26 cellular contexts compared by ENCODE assay signal in the genomic region with DNA sequence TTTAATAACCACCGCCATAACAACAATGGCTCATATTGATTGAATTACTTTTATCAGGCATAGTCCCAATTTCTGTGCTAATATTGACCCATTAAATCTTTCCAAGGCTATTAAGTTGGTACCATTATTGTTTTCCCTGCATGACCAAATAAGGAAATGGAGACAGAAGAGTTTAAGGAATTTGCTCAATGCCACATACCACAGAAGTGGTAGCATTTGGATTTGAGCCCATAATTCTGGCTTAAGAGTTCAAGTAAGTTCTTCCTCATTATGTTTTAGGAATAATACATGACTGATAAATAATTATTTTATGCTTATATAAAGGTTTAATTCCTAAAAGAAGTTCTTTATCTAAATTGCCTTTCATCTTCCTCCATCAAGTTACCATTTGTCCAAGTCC. TPM values are rescaled to one million over a fixed set of nuclear protein-coding genes. Genes with fewer than 3 reads are reported as not detected.
A peak's percentile ranks its signal among the peaks of the same experiment; 100 is the strongest.
DNase-seq lines count a peak whose midpoint lies in the region; ATAC-seq and TF ChIP-seq lines count a peak whose summit lies in the region.
"Had no signal": no experiment of that assay in that cellular context is flagged by ENCODE, and none has a peak within 500 bp of the region (broad histone marks: within the 10 kb centered on the region; RNA-seq: fewer than 3 reads in every experiment).

No MANE protein-coding gene starts in this region.

- no peak for TF ChIP-seq CTCF in fibroblast of pulmonary artery (IDR thresholded peaks at IDR 0.05; ENCODE audit: low read length, missing control alignments)

- DNase-seq in A172 (ENCODE audit: low spot score) (peak; percentile 16), M059J (ENCODE audit: low read depth) (peak; percentile 61), astrocyte of the hippocampus (ENCODE audit: low read depth, low spot score) (peak; percentile 35), fibroblast of pulmonary artery (ENCODE audit: low read depth) (peak; percentile 21), NCI-H82 treated with DMSO at 0.1 percent for 48 hours (lab: John Stamatoyannopoulos, UW; ENCODE audit: unreplicated experiment) (no peak)
- no peak for DNase-seq in stimulated activated CD4-positive, alpha-beta T cell treated with anti-CD3 and anti-CD28 coated beads, Interleukin-2, amount 100 ng/mL, for 24 hours
- DNase-seq in effector CD8-positive, alpha-beta T cell (lab: John Stamatoyannopoulos, UW): no peak
- DNase-seq: ACHN, Calu3, DMS79 treated with DMSO at 0.1 percent for 48 hours, HFFc6, NCI-H1092 treated with DMSO at 0.1 percent for 48 hours, NCI-H1436, NCI-H187, NCI-H2171 treated with DMSO at 0.1 percent for 48 hours, NCI-H345, NCI-H524, NCI-H82, PC-9, Right ventricle myocardium superior, RPMI8226 had no signal

- H3K4me3 ChIP-seq in fibroblast of pulmonary artery (replicated peaks; ENCODE audit: low read depth, low read length): no peak overlapping the region
- H3K4me3 ChIP-seq: GM23248, HAP-1, PC-9, SJSA1 had no signal

- ATAC-seq in GM19467 (IDR thresholded peaks at IDR 0.05; ENCODE audit: unreplicated experiment): no peak

RNA-seq across cellular contexts. Expression of a gene that starts 43.4 kb away (rescaled TPM):
- 35.6 and 62.6 TPM in 2 replicates for total RNA-seq in A172 (2014; rRNA removed; shearing (Covaris generic))
- 0.20 and 0.99 TPM in 2 replicates for total RNA-seq in M059J (2014; rRNA removed; shearing (Covaris generic))
- total RNA-seq: Calu3, HT-29, PC-9 had no signal

Comparison
In these comparisons a context has a peak if more than half of its experiments do, and no peak if none do; other contexts are left out.
1. DNase-seq: peak in A172 (single experiment), M059J (single experiment), astrocyte of the hippocampus (single experiment) and fibroblast of pulmonary artery (single experiment); none in NCI-H82 treated with DMSO at 0.1 percent for 48 hours (single experiment), stimulated activated CD4-positive, alpha-beta T cell treated with anti-CD3 and anti-CD28 coated beads, Interleukin-2, amount 100 ng/mL, for 24 hours (0 of 2) and effector CD8-positive, alpha-beta T cell (single experiment).
2. RNA of a gene that starts 43.4 kb away (total RNA-seq): 35.6 to 62.6 TPM in A172; 0.20 to 0.99 TPM in M059J; every median in the first group is over 10 times any median in the second.